Comparison of ENCODE assay signal across 15 cellular contexts in the genomic region with DNA sequence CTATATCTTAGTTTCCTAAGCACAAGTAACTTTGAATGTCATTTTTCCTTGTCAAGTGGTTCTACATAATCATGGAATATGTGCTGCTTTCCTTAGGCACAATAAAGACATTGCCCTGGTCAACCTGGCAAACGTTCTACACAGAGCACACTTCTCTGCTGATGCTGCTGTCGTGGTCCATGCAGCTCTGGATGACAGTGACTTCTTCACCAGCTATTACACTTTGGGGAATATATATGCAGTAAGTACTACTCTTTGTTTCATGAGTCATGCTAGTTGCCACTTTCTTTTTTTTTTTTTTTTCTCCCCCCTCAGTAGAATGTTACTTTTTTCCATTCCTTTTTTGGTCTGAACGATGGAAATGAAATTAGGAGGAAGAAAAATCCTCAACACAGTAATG.
"Had no signal": no experiment of that assay in that cellular context is flagged by ENCODE, and none has a peak within 500 bp of the region (broad histone marks: within the 10 kb centered on the region; RNA-seq: fewer than 3 reads in every experiment).

No MANE protein-coding gene starts in this region.

- FAIRE-seq: TTC549 had no signal

- H3K27ac ChIP-seq: dorsolateral prefrontal cortex, gastrocnemius medialis, heart right ventricle, upper lobe of right lung had no signal

- H3K4me3 ChIP-seq: dorsolateral prefrontal cortex, gastrocnemius medialis, heart right ventricle, upper lobe of right lung had no signal

- H3K4me3 Mint-ChIP-seq: endodermal cell; natural killer cell treated with Interleukin-12 subunit alpha and Interleukin-12 subunit beta and Interleukin-15 and Interleukin-18, amount 100 ng/mL, for 72 hours had no signal

- H3K9me3 ChIP-seq: gastrocnemius medialis, heart right ventricle, upper lobe of right lung had no signal

- H3K4me1 ChIP-seq: gastrocnemius medialis, upper lobe of right lung had no signal

- H3K27me3 ChIP-seq: dorsolateral prefrontal cortex, gastrocnemius medialis, heart right ventricle, upper lobe of right lung had no signal

- DNase-seq: activated CD4-positive, CD25-positive, alpha-beta regulatory T cell; activated gamma-delta T cell treated with Interleukin-2 at 50 U/mL for 16 hours; amniotic stem cell; dorsolateral prefrontal cortex; endodermal cell; gastrocnemius medialis; heart right ventricle; posterior cingulate gyrus; retina; stimulated activated CD4-positive, alpha-beta T cell treated with anti-CD3 and anti-CD28 coated beads, Interleukin-4, amount 100 ng/mL, for 24 hours; stimulated activated naive CD4-positive, alpha-beta T cell treated with Interleukin-2 at 50 U/mL for 16 hours; T-helper 2 cell; upper lobe of right lung had no signal

- H3K4me1 Mint-ChIP-seq: endodermal cell had no signal

- H3K27me3 Mint-ChIP-seq: natural killer cell treated with Interleukin-12 subunit alpha and Interleukin-12 subunit beta and Interleukin-15 and Interleukin-18, amount 100 ng/mL, for 72 hours had no signal

- H3K9me3 Mint-ChIP-seq: endodermal cell; natural killer cell treated with Interleukin-12 subunit alpha and Interleukin-12 subunit beta and Interleukin-15 and Interleukin-18, amount 100 ng/mL, for 72 hours had no signal

- H3K27ac Mint-ChIP-seq: endodermal cell; natural killer cell treated with Interleukin-12 subunit alpha and Interleukin-12 subunit beta and Interleukin-15 and Interleukin-18, amount 100 ng/mL, for 72 hours had no signal

- ATAC-seq: gastrocnemius medialis; heart right ventricle; natural killer cell treated with Interleukin-12 subunit alpha and Interleukin-12 subunit beta and Interleukin-15 and Interleukin-18, amount 100 ng/mL, for 72 hours had no signal
